ENCODE assay signal across 20 cellular contexts in genomic region chr22:30013201-30013600, GRCh38.
"Had no signal": no experiment of that assay in that cellular context is flagged by ENCODE, and none has a peak within 500 bp of the region (broad histone marks: within the 10 kb centered on the region; RNA-seq: fewer than 3 reads in every experiment).

No MANE protein-coding gene starts in this region.

- ATAC-seq: foreskin keratinocyte, gastrocnemius medialis, heart right ventricle, left cardiac atrium, left lung, left ventricle myocardium superior, lower lobe of right lung, mucosa of descending colon had no signal

- H3K4me3 ChIP-seq: coronary artery, dorsolateral prefrontal cortex, esophagus muscularis mucosa, gastrocnemius medialis, heart right ventricle, left lung, lower lobe of right lung, mucosa of descending colon had no signal

- H3K27me3 ChIP-seq: dorsolateral prefrontal cortex, esophagus muscularis mucosa, foreskin keratinocyte, gastrocnemius medialis, heart right ventricle, left lung had no signal

- H3K9me3 Mint-ChIP-seq: mesothelial cell of epicardium, naive B cell had no signal

- H3K4me1 ChIP-seq: esophagus muscularis mucosa, foreskin keratinocyte, gastrocnemius medialis, heart right ventricle, left lung, lower lobe of right lung had no signal

- DNase-seq: dermis blood vessel endothelial cell; effector CD4-positive, alpha-beta T cell; effector memory CD4-positive, alpha-beta T cell; foreskin keratinocyte; gastrocnemius medialis; glutamatergic neuron; head of caudate nucleus; heart right ventricle; hippocampal formation; left cardiac atrium; left lung; left ventricle myocardium superior; lower lobe of right lung; mesenchymal stem cell; mucosa of descending colon; naive B cell had no signal

- H3K9me3 ChIP-seq: esophagus muscularis mucosa, gastrocnemius medialis, heart right ventricle, left lung, lower lobe of right lung, mucosa of descending colon had no signal

- H3K4me3 Mint-ChIP-seq: mesothelial cell of epicardium, naive B cell had no signal

- H3K27me3 Mint-ChIP-seq: naive B cell had no signal

- H3K4me1 Mint-ChIP-seq: naive B cell had no signal

- H3K27ac Mint-ChIP-seq: mesothelial cell of epicardium had no signal

- H3K27ac ChIP-seq: coronary artery, esophagus muscularis mucosa, foreskin keratinocyte, gastrocnemius medialis, heart right ventricle, left lung, lower lobe of right lung had no signal
